16 cellular contexts compared by ENCODE assay signal in the genomic region with DNA sequence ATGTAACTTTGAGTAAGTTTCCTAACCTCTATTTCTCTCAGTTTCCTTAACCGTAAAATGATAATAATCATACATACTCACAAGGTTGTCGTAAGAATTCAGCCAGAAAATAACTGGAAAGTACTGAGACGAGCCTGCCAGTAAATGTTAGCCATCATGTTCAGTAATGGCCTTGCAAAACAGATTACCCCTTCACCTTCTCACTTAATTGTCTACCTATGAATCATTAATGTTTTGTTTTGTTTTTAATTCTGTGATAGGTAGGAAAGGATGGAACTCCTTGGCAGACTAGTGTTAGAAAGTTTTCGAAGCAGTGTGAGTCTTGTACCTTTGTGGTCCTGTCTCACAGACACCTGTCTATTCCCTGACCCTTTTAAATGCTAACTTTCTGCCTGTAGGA. TPM values are rescaled to one million over a fixed set of nuclear protein-coding genes. Genes with fewer than 3 reads are reported as not detected.
A peak's percentile ranks its signal among the peaks of the same experiment; 100 is the strongest.
DNase-seq lines count a peak whose midpoint lies in the region; ATAC-seq and TF ChIP-seq lines count a peak whose summit lies in the region.
"Had no signal": no experiment of that assay in that cellular context is flagged by ENCODE, and none has a peak within 500 bp of the region (broad histone marks: within the 10 kb centered on the region; RNA-seq: fewer than 3 reads in every experiment).

No MANE protein-coding gene starts in this region.

- peaks cover 24% of the 10 kb centered on the region for H3K4me1 Mint-ChIP-seq in activated naive CD4-positive, alpha-beta T cell treated with anti-CD3 and anti-CD28 coated beads, Interleukin-2, amount 50 U/mL, for 24 hours
- H3K4me1 Mint-ChIP-seq in activated naive CD4-positive, alpha-beta T cell treated with anti-CD3 and anti-CD28 coated beads, Interleukin-2, amount 10 ng/mL, durations not matched to agents 7 days and 5 days, result peaks cover 2% of the 10 kb centered on the region
- H3K4me1 Mint-ChIP-seq in T-helper 17 cell (peaks cover 8% of the 10 kb centered on the region), mesothelial cell of epicardium (peaks cover 39% of the 10 kb centered on the region)

- intact Hi-C loops in uterus (cut with DNase I; ENCODE audit: low total_unique reads) (no loop called here), lower leg skin (cut with DNase I; ENCODE audit: low total_unique reads) (no loop called here)

- WGBS in lower leg skin, 2 donors, result 88 to 94% methylated on average over 4 of the region's 4 CpGs

- peak overlapping the region; percentile 43 for H3K27ac Mint-ChIP-seq in activated naive CD4-positive, alpha-beta T cell treated with anti-CD3 and anti-CD28 coated beads, Interleukin-2, amount 50 U/mL, for 24 hours
- H3K27ac Mint-ChIP-seq in activated naive CD4-positive, alpha-beta T cell treated with anti-CD3 and anti-CD28 coated beads, Interleukin-2, amount 10 ng/mL, durations not matched to agents 7 days and 5 days, result no peak overlapping the region
- H3K27ac Mint-ChIP-seq in T-helper 17 cell, result peak overlapping the region; percentile 43
- peak overlapping the region; percentile 78 for H3K27ac Mint-ChIP-seq in mesothelial cell of epicardium
- H3K27ac Mint-ChIP-seq: HFFc6 had no signal

- no peaks in the 10 kb centered on the region for H3K9me3 Mint-ChIP-seq in activated naive CD4-positive, alpha-beta T cell treated with anti-CD3 and anti-CD28 coated beads, Interleukin-2, amount 50 U/mL, for 24 hours
- H3K9me3 Mint-ChIP-seq in activated naive CD4-positive, alpha-beta T cell treated with anti-CD3 and anti-CD28 coated beads, Interleukin-2, amount 10 ng/mL, durations not matched to agents 7 days and 5 days, result peaks cover 6% of the 10 kb centered on the region
- peaks cover 23% of the 10 kb centered on the region for H3K9me3 Mint-ChIP-seq in mesothelial cell of epicardium
- H3K9me3 Mint-ChIP-seq: CD8-positive, alpha-beta memory T cell; HFFc6 had no signal

- no peak for DNase-seq in activated naive CD4-positive, alpha-beta T cell treated with anti-CD3 and anti-CD28 coated beads, Interleukin-2, amount 10 ng/mL, durations not matched to agents 7 days and 5 days
- DNase-seq in T-helper 17 cell (no peak), mesothelial cell of epicardium (ENCODE audit: low spot score in 2 of 2, unreplicated experiment in 2 of 2) (no peak), uterus (no peak), lower leg skin (ENCODE audit: low spot score in 2 of 2) (no peak), NCI-H1105 treated with DMSO at 0.1 percent for 48 hours (lab: John Stamatoyannopoulos, UW) (no peak)
- DNase-seq: 8988T; AML-193; Caco-2; CD8-positive, alpha-beta memory T cell; DND-41; GDM1; HCEC 1CT; HFFc6 had no signal

- peaks cover 0 to 8% of the 10 kb centered on the region in 2 donors for H3K4me1 ChIP-seq in uterus
- H3K4me1 ChIP-seq: BLaER1, Caco-2 had no signal

- CTCF ChIA-PET in activated naive CD4-positive, alpha-beta T cell treated with anti-CD3 and anti-CD28 coated beads, Interleukin-2, amount 10 ng/mL, durations not matched to agents 7 days and 5 days (lab: Charles Lee), result interaction anchor here (0.8 to 1.3 kb wide), 3 partner anchors 11 to 18 kb away, joined by 3 read pairs; no protein-coding TSS in a partner anchor

- H3K36me3 Mint-ChIP-seq in activated naive CD4-positive, alpha-beta T cell treated with anti-CD3 and anti-CD28 coated beads, Interleukin-2, amount 50 U/mL, for 24 hours, result peaks cover 33% of the 10 kb centered on the region
- peaks cover 61% of the 10 kb centered on the region for H3K36me3 Mint-ChIP-seq in activated naive CD4-positive, alpha-beta T cell treated with anti-CD3 and anti-CD28 coated beads, Interleukin-2, amount 10 ng/mL, durations not matched to agents 7 days and 5 days
- H3K36me3 Mint-ChIP-seq in T-helper 17 cell (ENCODE audit: low read depth) (peaks cover 13% of the 10 kb centered on the region), mesothelial cell of epicardium (peaks cover 38% of the 10 kb centered on the region)

- H3K4me3 ChIP-seq in uterus, result no peak overlapping the region
- no peak overlapping the region for H3K4me3 ChIP-seq in lower leg skin (ENCODE audit: low read depth, poor library complexity, severe bottlenecking)
- H3K4me3 ChIP-seq: BLaER1 had no signal

- no peaks in the 10 kb centered on the region for H3K27me3 Mint-ChIP-seq in activated naive CD4-positive, alpha-beta T cell treated with anti-CD3 and anti-CD28 coated beads, Interleukin-2, amount 50 U/mL, for 24 hours
- H3K27me3 Mint-ChIP-seq in activated naive CD4-positive, alpha-beta T cell treated with anti-CD3 and anti-CD28 coated beads, Interleukin-2, amount 10 ng/mL, durations not matched to agents 7 days and 5 days, result no peaks in the 10 kb centered on the region
- H3K27me3 Mint-ChIP-seq in T-helper 17 cell, result no peaks in the 10 kb centered on the region
- H3K27me3 Mint-ChIP-seq in mesothelial cell of epicardium (ENCODE audit: low read depth), result no peaks in the 10 kb centered on the region
- H3K27me3 Mint-ChIP-seq: CD8-positive, alpha-beta memory T cell had no signal

- no peaks in the 10 kb centered on the region for H3K36me3 ChIP-seq in uterus

- H3K27me3 ChIP-seq in uterus, result no peaks in the 10 kb centered on the region
- H3K27me3 ChIP-seq: BLaER1 had no signal

- H3K9me3 ChIP-seq in T-helper 17 cell (ENCODE audit: control insufficient read depth, low read length, poor library complexity, severe bottlenecking) (no peaks in the 10 kb centered on the region), uterus (no peaks in the 10 kb centered on the region)
- H3K9me3 ChIP-seq: Caco-2 had no signal

- H3K27ac ChIP-seq in uterus, result peak overlapping the region; percentile 60 to 62
- H3K27ac ChIP-seq: BLaER1 had no signal

- TF ChIP-seq POLR2A in uterus (IDR thresholded peaks at IDR 0.05) (no peak), lower leg skin (IDR thresholded peaks at IDR 0.05) (no peak)

- no peak for ATAC-seq in T-helper 17 cell

- TF ChIP-seq CTCF in mesothelial cell of epicardium (IDR thresholded peaks at IDR 0.05; ENCODE audit: unreplicated experiment), result no peak
- no peak for TF ChIP-seq CTCF in uterus (IDR thresholded peaks at IDR 0.05)
- TF ChIP-seq CTCF in lower leg skin (IDR thresholded peaks at IDR 0.05), result no peak

- H3K4me3 Mint-ChIP-seq in activated naive CD4-positive, alpha-beta T cell treated with anti-CD3 and anti-CD28 coated beads, Interleukin-2, amount 50 U/mL, for 24 hours, result no peak overlapping the region
- H3K4me3 Mint-ChIP-seq in activated naive CD4-positive, alpha-beta T cell treated with anti-CD3 and anti-CD28 coated beads, Interleukin-2, amount 10 ng/mL, durations not matched to agents 7 days and 5 days, result no peak overlapping the region
- H3K4me3 Mint-ChIP-seq in T-helper 17 cell (no peak overlapping the region), mesothelial cell of epicardium (no peak overlapping the region)
- H3K4me3 Mint-ChIP-seq: CD8-positive, alpha-beta memory T cell; HFFc6 had no signal

RNA-seq across cellular contexts. Expression of a gene that starts 50.6 kb away (rescaled TPM):
- total RNA-seq in T-helper 17 cell, result 10 to 100 TPM; 43.7 to 48.1 TPM
- 51.1 to 54.8 TPM (median 54.8 TPM) in 3 replicates for total RNA-seq in mesothelial cell of epicardium
- 100 to 1,000 TPM in 2 of 4 donors, 10 to 100 TPM in 2; 62.0 to 117 (median 86.2) TPM for total RNA-seq in uterus
- total RNA-seq in lower leg skin, result 100 to 1,000 TPM in 1 of 4 donors, 10 to 100 TPM in 3; 63.0 to 153 (median 77.7) TPM

RNA-seq across cellular contexts. Expression of a gene that starts 52.2 kb away (rescaled TPM):
- total RNA-seq in T-helper 17 cell (10 to 100 TPM; 32.1 to 33.7 TPM), mesothelial cell of epicardium (18.6 to 23.4 TPM (median 20.6 TPM) in 3 replicates), uterus (10 to 100 TPM in 1 of 4 donors, 1 to 10 TPM in 2, under 1 TPM in 1; 0.26 to 10.9 (median 3.0) TPM), lower leg skin (100 to 1,000 TPM in 3 of 4 donors, 10 to 100 TPM in 1; 94.4 to 125 (median 116) TPM)

RNA-seq across cellular contexts. Expression of a gene that starts 53.7 kb away (rescaled TPM):
- total RNA-seq in T-helper 17 cell (under 1 TPM in 1 of 2 donors, not detected in 1; 0.37 TPM), mesothelial cell of epicardium (0.27 to 0.38 TPM (median 0.29 TPM) in 3 replicates), uterus (under 1 TPM in 1 of 4 donors, not detected in 3; 0.07 TPM), lower leg skin (not detected)
- total RNA-seq: CD8-positive, alpha-beta memory T cell; HFFc6 had no signal
